In the genomic region with DNA sequence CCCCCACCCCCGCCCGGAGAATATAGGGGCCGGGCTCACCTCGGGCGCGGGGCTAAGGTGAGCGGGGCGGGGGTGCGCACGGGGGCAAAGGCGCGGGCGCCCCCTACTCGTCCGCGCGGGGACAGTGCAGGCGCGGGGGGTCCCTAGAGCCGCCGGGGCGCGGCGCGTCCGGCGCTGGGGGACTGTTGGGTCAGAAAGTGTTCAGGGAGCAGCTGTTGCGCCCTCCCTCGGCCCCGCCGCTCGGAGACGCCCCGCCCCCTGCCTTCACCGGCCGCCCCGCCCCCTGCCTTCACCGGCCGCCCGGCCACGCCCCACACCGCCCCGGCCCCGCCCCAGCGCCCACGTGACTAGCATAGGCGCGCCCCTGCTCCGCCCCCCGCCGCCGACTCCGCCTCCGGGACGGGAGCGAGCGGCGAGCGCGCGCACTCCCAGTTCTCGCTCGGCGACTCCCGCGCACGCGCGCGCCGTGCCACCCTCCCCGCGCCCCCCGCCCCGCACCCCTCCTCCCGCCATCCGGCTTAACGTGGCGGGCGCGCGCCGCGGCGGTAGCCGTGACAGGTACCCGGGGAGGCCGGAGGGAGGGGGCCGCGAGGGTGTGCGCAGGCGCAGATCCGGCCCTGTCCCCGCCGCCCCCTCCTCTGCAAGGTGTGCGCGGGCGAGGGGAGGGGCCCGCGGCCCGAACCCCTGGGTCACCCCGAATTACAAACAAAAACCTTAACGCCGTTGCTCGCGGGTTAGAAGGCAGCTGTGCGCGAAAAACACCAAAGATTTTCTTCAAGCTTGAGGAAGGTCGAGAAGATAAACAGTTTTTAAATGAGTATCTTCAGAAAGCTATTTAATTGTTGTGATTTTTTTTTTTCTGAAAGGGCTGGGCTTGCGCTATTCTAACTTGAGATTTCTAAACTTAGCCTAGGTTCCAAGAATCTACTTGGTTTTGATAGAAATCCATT, we compare ENCODE assay signal across 8 cellular contexts. TPM values are rescaled to one million over a fixed set of nuclear protein-coding genes. Genes with fewer than 3 reads are reported as not detected.
A peak's percentile ranks its signal among the peaks of the same experiment; 100 is the strongest.
DNase-seq lines count a peak whose midpoint lies in the region; FAIRE-seq and TF ChIP-seq lines count a peak whose summit lies in the region.

No MANE protein-coding gene starts in this region.

- no peak for FAIRE-seq in frontal cortex (lab: Jason Lieb, UNC)

- H3K4me3 ChIP-seq in H7 (ENCODE audit: insufficient read depth, low read depth, low read length) = peak overlapping the region; percentile 80

- DNase-seq in ELF-1 (ENCODE audit: low read depth, low spot score) = peak; percentile 91
- DNase-seq in H7 = peak; percentile 95
- DNase-seq in M059J (ENCODE audit: low read depth) = peak; percentile 88
- peak; percentile 98 for DNase-seq in activated gamma-delta T cell treated with Interleukin-2 at 50 U/mL for 16 hours
- peak; percentile 90 to 95 for DNase-seq in frontal cortex (ENCODE audit: low spot score in 2 of 2)
- peak; percentile 37 for DNase-seq in non-pigmented ciliary epithelial cell (ENCODE audit: low read depth)
- peak; percentile 74 to 99 (median 94) for DNase-seq in substantia nigra (lab: John Stamatoyannopoulos, UW)

- TF ChIP-seq POLR2A in Raji (IDR thresholded peaks at IDR 0.05; ENCODE audit: insufficient read depth, low read depth, low read length) = peak; percentile 28; the same call in 1 of the 2 replicates

- no peaks in the 10 kb centered on the region for H3K27me3 ChIP-seq in H7 (ENCODE audit: control insufficient read depth, insufficient read depth, low read length)

- H3K36me3 ChIP-seq in H7 (replicated peaks; ENCODE audit: control insufficient read depth, insufficient read depth, low read length) = no peaks in the 10 kb centered on the region

- peak overlapping the region; percentile 89 for H3K27ac ChIP-seq in substantia nigra (ENCODE audit: low read depth, low read length, poor library complexity, severe bottlenecking)

RNA-seq across cellular contexts. Expression of gene ZNF217, which starts 0.7 kb away (rescaled TPM):
- 31.4 and 44.0 TPM in 2 replicates for total RNA-seq in H7 (2014; rRNA removed; shearing (Covaris generic))
- 22.8 and 46.7 TPM in 2 replicates for total RNA-seq in M059J (2014; rRNA removed; shearing (Covaris generic))
- 4.1 TPM for total RNA-seq in frontal cortex

Comparison
In these comparisons a context has a peak if more than half of its experiments do, and no peak if none do; other contexts are left out.
1. Peak in every context shown above with its lines: DNase-seq, H3K4me3 ChIP-seq and H3K27ac ChIP-seq.
2. DNase-seq: peak in every context shown above with its lines; median percentile 98 in activated gamma-delta T cell treated with Interleukin-2 at 50 U/mL for 16 hours; 95 in H7; 94 in substantia nigra; 92 in frontal cortex; 91 in ELF-1; 88 in M059J; 37 in non-pigmented ciliary epithelial cell.